Comparison of ENCODE assay signal across 1 cellular context in the genomic region with DNA sequence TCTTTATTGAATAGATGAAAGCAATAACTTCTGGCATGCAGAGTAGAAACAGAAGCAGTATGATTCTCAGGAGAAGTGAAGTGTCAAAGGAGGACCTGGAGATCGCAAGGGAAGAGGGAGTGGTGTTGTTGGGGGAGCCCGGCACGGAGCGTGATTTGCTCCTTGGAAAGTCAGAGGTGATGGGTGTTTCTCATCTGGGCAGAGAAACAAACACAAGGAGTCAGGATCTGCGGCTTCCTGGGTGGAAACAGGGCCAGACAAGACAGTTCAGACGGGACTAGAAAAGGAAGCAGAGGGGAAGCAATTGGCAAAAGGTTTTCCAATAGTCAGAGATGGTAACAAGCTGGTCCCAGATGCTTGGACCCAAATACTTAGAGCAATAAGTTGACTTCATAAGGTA.
TF ChIP-seq lines count a peak whose summit lies in the region.

No MANE protein-coding gene starts in this region.

TF ChIP-seq in endothelial cell of umbilical vein, 7 proteins besides CTCF, POLR2A, EP300 and RAD21:
- TF ChIP-seq JUN (IDR thresholded peaks at IDR 0.05; ENCODE audit: borderline replicate concordance, insufficient read depth, insufficient read length, low read depth) (no peak), MAX (IDR thresholded peaks at IDR 0.05; ENCODE audit: insufficient read depth, insufficient read length) (no peak), MYC (IDR thresholded peaks at IDR 0.05; ENCODE audit: low read depth, low read length) (no peak), EZH2 (IDR thresholded peaks at IDR 0.05; ENCODE audit: borderline replicate concordance, low read depth, low read length, severe bottlenecking) (no peak), POLR2AphosphoS5 (IDR thresholded peaks at IDR 0.05; ENCODE audit: insufficient read depth, low read depth, low read length) (no peak), GATA2 (IDR thresholded peaks at IDR 0.05; ENCODE audit: insufficient read depth, insufficient read length, low read depth, low read length) (no peak), FOS (IDR thresholded peaks at IDR 0.05; ENCODE audit: borderline replicate concordance, insufficient read depth, low read length) (no peak)
